ENCODE assay signal across 8 cellular contexts in genomic region chr6:56852249-56852606, GRCh38.
DNase-seq lines count a peak whose midpoint lies in the region; ATAC-seq and TF ChIP-seq lines count a peak whose summit lies in the region.

No MANE protein-coding gene starts in this region.

- no peak for TF ChIP-seq CTCF in GM13976 (IDR thresholded peaks at IDR 0.05; ENCODE audit: borderline replicate concordance, control extremely low read depth, extremely low read depth, insufficient read depth, missing control alignments)

- H3K9ac ChIP-seq in HUES64 (ENCODE audit: low read depth, low read length): peak overlapping the region; percentile 65; the same call in 1 of the 2 replicates
- H3K9ac ChIP-seq in iPS-15b (ENCODE audit: low read depth, low read length): no peak overlapping the region

- H3K27me3 ChIP-seq in ACC112 (ENCODE audit: insufficient read depth, low read length) (no peaks in the 10 kb centered on the region), HUES64 (ENCODE audit: insufficient read depth, low read length) (no peaks in the 10 kb centered on the region), iPS-15b (ENCODE audit: control insufficient read depth, insufficient read depth, low read length) (peaks cover 2% of the 10 kb centered on the region)

- peaks cover 54% of the 10 kb centered on the region for H3K79me2 ChIP-seq in ACC112 (ENCODE audit: control insufficient read depth, insufficient read depth, low read length, unreplicated experiment)

- H3K9me3 ChIP-seq in HUES64 (ENCODE audit: insufficient read depth, low read depth, low read length) (no peaks in the 10 kb centered on the region), iPS-15b (ENCODE audit: control insufficient read depth, insufficient read depth, low read length) (no peaks in the 10 kb centered on the region)

- DNase-seq in GM13976 (ENCODE audit: low spot score) (no peak), HuH-7 (ENCODE audit: low spot score) (no peak), posterior vena cava (ENCODE audit: low spot score) (no peak)
- DNase-seq in stimulated activated CD8-positive, alpha-beta memory T cell treated with anti-CD3 and anti-CD28 coated beads, Interleukin-4, amount 100 ng/mL, for 48 hours: no peak

- H3K36me3 ChIP-seq in ACC112 (ENCODE audit: insufficient read depth, low read length) (no peaks in the 10 kb centered on the region), HUES64 (ENCODE audit: insufficient read depth, low read length) (no peaks in the 10 kb centered on the region), iPS-15b (ENCODE audit: control insufficient read depth, insufficient read depth, low read length) (no peaks in the 10 kb centered on the region)

- peak overlapping the region; percentile 87 for H3K4me3 ChIP-seq in ACC112 (ENCODE audit: low read depth, low read length)
- peak overlapping the region; percentile 72 for H3K4me3 ChIP-seq in HUES64 (ENCODE audit: low read length)
- peak overlapping the region; percentile 69 for H3K4me3 ChIP-seq in iPS-15b (ENCODE audit: low read depth, low read length)

- 13% methylated on average over 2 of the region's 2 CpGs for WGBS in HUES64

- ATAC-seq in GM21360 (IDR thresholded peaks at IDR 0.05; ENCODE audit: unreplicated experiment): peak; percentile 7

- H2AFZ ChIP-seq in ACC112 (ENCODE audit: low read length, unreplicated experiment): peak overlapping the region; percentile 43

- in situ Hi-C loops in GM13976 (cut with MboI; ENCODE audit: low sequenced_read_pairs, unreplicated experiment): loop anchor here (25.0 kb wide), 2 partner anchors 215 to 490 kb away; partner anchors contain the start of gene DST

- peaks cover 43% of the 10 kb centered on the region for H3K4me1 ChIP-seq in ACC112 (ENCODE audit: control insufficient read depth, insufficient read depth, low read length, unreplicated experiment)
- H3K4me1 ChIP-seq in HUES64 (ENCODE audit: insufficient read depth, low read length): peaks cover 52% of the 10 kb centered on the region
- H3K4me1 ChIP-seq in iPS-15b (ENCODE audit: control insufficient read depth, insufficient read depth, low read length): peaks cover 25% of the 10 kb centered on the region

- peak overlapping the region; percentile 82 for H3K27ac ChIP-seq in ACC112 (ENCODE audit: low read depth, low read length)
- peak overlapping the region; percentile 37 for H3K27ac ChIP-seq in HUES64 (ENCODE audit: low read depth, low read length)

- intact Hi-C loops in posterior vena cava (cut with DNase I): loop anchor here in 1 of 2 donors (5.0 kb wide), 1 partner anchor 210 kb away; the partner anchor contains the start of gene DST
